Comparison of ENCODE assay signal across 16 cellular contexts in the genomic region with DNA sequence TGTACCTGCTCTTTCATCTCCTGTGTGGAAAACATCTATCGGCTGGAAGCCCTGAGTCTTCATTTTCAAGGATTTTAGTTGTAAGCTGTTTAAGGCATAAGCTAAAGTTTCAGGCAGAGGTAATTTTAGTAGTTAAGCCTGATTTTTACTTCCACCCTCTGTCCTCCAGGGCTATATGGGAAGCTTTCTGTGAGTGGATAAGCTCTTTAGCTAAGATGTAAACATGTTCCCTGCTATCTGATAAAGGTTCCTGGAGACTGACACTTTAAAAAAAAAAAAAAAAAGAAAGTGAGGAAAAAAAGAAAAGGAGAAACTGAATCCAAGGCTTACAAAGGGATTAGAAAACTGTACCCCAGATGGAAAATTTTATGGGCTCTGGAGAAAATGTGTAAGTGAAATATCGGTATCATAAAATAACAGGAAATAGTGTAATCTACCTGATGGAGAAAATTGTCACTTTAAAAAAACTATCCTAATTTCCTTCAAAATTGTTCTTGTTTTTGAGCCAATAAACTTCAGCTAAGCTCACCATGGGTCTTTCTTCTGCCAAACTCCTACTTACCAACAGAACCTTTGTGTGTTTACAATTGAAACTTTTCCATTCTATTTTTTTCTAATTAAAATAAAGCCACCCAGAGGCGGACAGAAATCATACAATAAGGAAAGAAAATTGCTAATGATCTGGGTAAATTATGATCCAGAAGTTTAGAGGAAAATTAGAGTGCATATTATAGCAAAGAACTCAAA.
A peak's percentile ranks its signal among the peaks of the same experiment; 100 is the strongest.
DNase-seq lines count a peak whose midpoint lies in the region; ATAC-seq, FAIRE-seq and TF ChIP-seq lines count a peak whose summit lies in the region.
"Had no signal": no experiment of that assay in that cellular context is flagged by ENCODE, and none has a peak within 500 bp of the region (broad histone marks: within the 10 kb centered on the region; RNA-seq: fewer than 3 reads in every experiment).

No MANE protein-coding gene starts in this region.

- no CpG with 5 or more reads among the region's 3 CpGs for WGBS in neuronal stem cell (ENCODE audit: extremely low coverage in 2 of 2, insufficient read length in 2 of 2, insufficient replicate concordance in 1 of 2), 2 donors

- no peak overlapping the region for H2BK15ac ChIP-seq in neuronal stem cell (ENCODE audit: low read length)

- H3K4me3 ChIP-seq in fibroblast of villous mesenchyme (ENCODE audit: low read depth, low read length) (no peak overlapping the region), neuronal stem cell (ENCODE audit: low read length in 2 of 2) (no peak overlapping the region)
- H3K4me3 ChIP-seq: Peyer's patch had no signal

- H3K9me3 ChIP-seq in neuronal stem cell (replicated peaks in 1 of 2; ENCODE audit: control insufficient read depth in 2 of 2, insufficient read depth in 1 of 2, low read depth in 1 of 2, low read length in 2 of 2) = no peaks in the 10 kb centered on the region
- H3K9me3 ChIP-seq: Peyer's patch had no signal

- FAIRE-seq in D721Med (lab: Jason Lieb, UNC) = peak; percentile 97

- TF ChIP-seq CTCF in D721Med (IDR thresholded peaks at IDR 0.05; ENCODE audit: insufficient read depth, missing control alignments) (no peak), fibroblast of villous mesenchyme (IDR thresholded peaks at IDR 0.05; ENCODE audit: insufficient read depth, low read depth, low read length) (peak; percentile 20)

- no peak overlapping the region for H2BK5ac ChIP-seq in neuronal stem cell (ENCODE audit: low read length)

- H3K18ac ChIP-seq in neuronal stem cell (ENCODE audit: low read length) = no peak overlapping the region

- H4K8ac ChIP-seq in neuronal stem cell (ENCODE audit: low read depth, low read length) = no peak overlapping the region

- H3K27ac ChIP-seq in neuronal stem cell (replicated peaks; ENCODE audit: low read length) = no peak overlapping the region
- H3K27ac ChIP-seq: Peyer's patch had no signal

- no peak overlapping the region for H2BK12ac ChIP-seq in neuronal stem cell (ENCODE audit: low read length)

- H4K91ac ChIP-seq in neuronal stem cell (ENCODE audit: low read depth, low read length, poor library complexity) = no peak overlapping the region

- no peak overlapping the region for H3K4ac ChIP-seq in neuronal stem cell (ENCODE audit: low read length)

- no peaks in the 10 kb centered on the region for H3K36me3 ChIP-seq in neuronal stem cell (replicated peaks in 1 of 2; ENCODE audit: control insufficient read depth in 2 of 2, insufficient read depth in 2 of 2, low read length in 2 of 2)
- H3K36me3 ChIP-seq: Peyer's patch had no signal

- no peak overlapping the region for H3K9ac ChIP-seq in neuronal stem cell (ENCODE audit: low read depth, low read length, poor library complexity)

- H3K4me1 ChIP-seq in neuronal stem cell (ENCODE audit: control insufficient read depth in 2 of 2, insufficient read depth in 1 of 2, low read depth in 1 of 2, low read length in 2 of 2) = peaks cover 0 to 4% of the 10 kb centered on the region in 2 donors
- H3K4me1 ChIP-seq: Peyer's patch had no signal

- DNase-seq in D721Med (ENCODE audit: insufficient read length, low spot score) = peak; percentile 27
- peak; percentile 58 for DNase-seq in NCI-H82 treated with DMSO at 0.1 percent for 48 hours (lab: John Stamatoyannopoulos, UW; ENCODE audit: unreplicated experiment)
- DNase-seq in fibroblast of villous mesenchyme (ENCODE audit: low read depth) = peak; percentile 75
- no peak for DNase-seq in neuronal stem cell (ENCODE audit: low spot score)
- no peak for DNase-seq in activated naive CD4-positive, alpha-beta T cell treated with Interleukin-2 at 50 U/mL for 16 hours
- DNase-seq in globus pallidus (ENCODE audit: low spot score) = no peak
- no peak for DNase-seq in NCI-H345 (lab: John Stamatoyannopoulos, UW)
- DNase-seq: AML-193; CD4-positive, CD25-positive, alpha-beta regulatory T cell; H7; NCI-H1930; NCI-H2171; NCI-H774; Peyer's patch; Right ventricle myocardium superior had no signal

- H3K14ac ChIP-seq in neuronal stem cell (ENCODE audit: low read length) = no peak overlapping the region

- no peak overlapping the region for H2AK5ac ChIP-seq in neuronal stem cell (ENCODE audit: low read depth, low read length)

- no peak for ATAC-seq in HG02938 (IDR thresholded peaks at IDR 0.05; ENCODE audit: unreplicated experiment)

- no peak overlapping the region for H3K23ac ChIP-seq in neuronal stem cell (ENCODE audit: low read depth, low read length, poor library complexity)

- no peaks in the 10 kb centered on the region for H3K79me1 ChIP-seq in neuronal stem cell (ENCODE audit: low read depth, low read length)

- peak overlapping the region; percentile 71 for H2AFZ ChIP-seq in neuronal stem cell (ENCODE audit: low read length)

- H2BK120ac ChIP-seq in neuronal stem cell (ENCODE audit: low read depth, low read length) = no peak overlapping the region

- H3K27me3 ChIP-seq in neuronal stem cell (ENCODE audit: control insufficient read depth in 3 of 3, insufficient read depth in 3 of 3, low read depth in 1 of 3, low read length in 3 of 3) = no peaks in the 10 kb centered on the region
- H3K27me3 ChIP-seq: Peyer's patch had no signal

- no peak overlapping the region for H3K4me2 ChIP-seq in neuronal stem cell (ENCODE audit: insufficient read depth, low read length, poor library complexity, severe bottlenecking)

Comparison
In these comparisons a context has a peak if more than half of its experiments do, and no peak if none do; other contexts are left out.
1. DNase-seq: peak in D721Med (single experiment), NCI-H82 treated with DMSO at 0.1 percent for 48 hours (single experiment) and fibroblast of villous mesenchyme (single experiment); none in neuronal stem cell (single experiment), activated naive CD4-positive, alpha-beta T cell treated with Interleukin-2 at 50 U/mL for 16 hours (single experiment), globus pallidus (single experiment) and NCI-H345 (single experiment).